Comparison of ENCODE assay signal across 8 cellular contexts in genomic region chr19:44643605-44644390, GRCh38. TPM values are rescaled to one million over a fixed set of nuclear protein-coding genes. Genes with fewer than 3 reads are reported as not detected.
DNase-seq lines count a peak whose midpoint lies in the region; ATAC-seq and TF ChIP-seq lines count a peak whose summit lies in the region.

A gene with protein sequence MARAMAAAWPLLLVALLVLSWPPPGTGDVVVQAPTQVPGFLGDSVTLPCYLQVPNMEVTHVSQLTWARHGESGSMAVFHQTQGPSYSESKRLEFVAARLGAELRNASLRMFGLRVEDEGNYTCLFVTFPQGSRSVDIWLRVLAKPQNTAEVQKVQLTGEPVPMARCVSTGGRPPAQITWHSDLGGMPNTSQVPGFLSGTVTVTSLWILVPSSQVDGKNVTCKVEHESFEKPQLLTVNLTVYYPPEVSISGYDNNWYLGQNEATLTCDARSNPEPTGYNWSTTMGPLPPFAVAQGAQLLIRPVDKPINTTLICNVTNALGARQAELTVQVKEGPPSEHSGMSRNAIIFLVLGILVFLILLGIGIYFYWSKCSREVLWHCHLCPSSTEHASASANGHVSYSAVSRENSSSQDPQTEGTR (plus strand): TSS chr19:44643910. CDS start chr19:44644097, 187 bp downstream.

- peak within 1 kb of the TSS; percentile 71 for H3K4me3 Mint-ChIP-seq in activated CD4-positive, alpha-beta memory T cell treated with anti-CD3 and anti-CD28 coated beads, Interleukin-2, amount 10 ng/mL, durations not matched to agents 7 days and 5 days
- peak within 1 kb of the TSS; percentile 93 for H3K4me3 Mint-ChIP-seq in endothelial cell (ENCODE audit: unreplicated experiment)

- DNase-seq in NOMO-1 treated with DMSO at 0.1 percent for 48 hours (lab: John Stamatoyannopoulos, UW; ENCODE audit: unreplicated experiment) = peak; percentile 8
- no peak for DNase-seq in NOMO-1 treated with dmso at 0.1 percent for 144 hours (lab: John Stamatoyannopoulos, UW; ENCODE audit: unreplicated experiment)
- peak; percentile 74 for DNase-seq in NCI-H226
- peak; percentile 23 for DNase-seq in activated CD4-positive, alpha-beta memory T cell treated with anti-CD3 and anti-CD28 coated beads, Interleukin-2, amount 10 ng/mL, durations not matched to agents 7 days and 5 days
- DNase-seq in endothelial cell (ENCODE audit: low spot score) = peak; percentile 59
- peak; percentile 81 to 88 for DNase-seq in lung microvascular endothelial cell (ENCODE audit: low read depth in 2 of 2)
- peak; percentile 38 for DNase-seq in stimulated activated CD4-positive, alpha-beta T cell treated with anti-CD3 and anti-CD28 coated beads, Interleukin-4, amount 100 ng/mL, for 48 hours (ENCODE audit: low read depth in 2 of 2)

- POLR2A ChIA-PET in activated CD4-positive, alpha-beta memory T cell treated with anti-CD3 and anti-CD28 coated beads, Interleukin-2, amount 10 ng/mL, durations not matched to agents 7 days and 5 days (lab: Charles Lee) = interaction anchor here (1.3 kb wide), 1 partner anchor 11 kb away, joined by 3 read pairs; no protein-coding TSS in a partner anchor

- CTCF ChIA-PET in activated CD4-positive, alpha-beta memory T cell treated with anti-CD3 and anti-CD28 coated beads, Interleukin-2, amount 10 ng/mL, durations not matched to agents 7 days and 5 days (lab: Charles Lee) = interaction anchor here (0.7 to 1.2 kb wide), 2 partner anchors 70 to 127 kb away, joined by 3 read pairs; no protein-coding TSS in a partner anchor

- no peaks in the 10 kb centered on the region for H3K36me3 Mint-ChIP-seq in activated CD4-positive, alpha-beta memory T cell treated with anti-CD3 and anti-CD28 coated beads, Interleukin-2, amount 10 ng/mL, durations not matched to agents 7 days and 5 days (ENCODE audit: low read depth)
- H3K36me3 Mint-ChIP-seq in endothelial cell (ENCODE audit: low read depth, unreplicated experiment) = peaks cover 3% of the 10 kb centered on the region

- no peak for TF ChIP-seq CTCF in endothelial cell (IDR thresholded peaks at IDR 0.05; ENCODE audit: unreplicated experiment)

- peaks cover 8% of the 10 kb centered on the region for H3K4me1 Mint-ChIP-seq in activated CD4-positive, alpha-beta memory T cell treated with anti-CD3 and anti-CD28 coated beads, Interleukin-2, amount 10 ng/mL, durations not matched to agents 7 days and 5 days
- H3K4me1 Mint-ChIP-seq in endothelial cell (ENCODE audit: unreplicated experiment) = no peaks in the 10 kb centered on the region

- ATAC-seq in GM19023 (IDR thresholded peaks at IDR 0.05; ENCODE audit: unreplicated experiment) = no peak

- peaks cover 6% of the 10 kb centered on the region for H3K27me3 Mint-ChIP-seq in activated CD4-positive, alpha-beta memory T cell treated with anti-CD3 and anti-CD28 coated beads, Interleukin-2, amount 10 ng/mL, durations not matched to agents 7 days and 5 days
- H3K27me3 Mint-ChIP-seq in endothelial cell (ENCODE audit: unreplicated experiment) = peaks cover 5% of the 10 kb centered on the region

- H3K27ac Mint-ChIP-seq in activated CD4-positive, alpha-beta memory T cell treated with anti-CD3 and anti-CD28 coated beads, Interleukin-2, amount 10 ng/mL, durations not matched to agents 7 days and 5 days = no peak within 1 kb of the TSS
- H3K27ac Mint-ChIP-seq in endothelial cell (ENCODE audit: unreplicated experiment) = no peak within 1 kb of the TSS

- H3K9me3 Mint-ChIP-seq in activated CD4-positive, alpha-beta memory T cell treated with anti-CD3 and anti-CD28 coated beads, Interleukin-2, amount 10 ng/mL, durations not matched to agents 7 days and 5 days = no peaks in the 10 kb centered on the region
- H3K9me3 Mint-ChIP-seq in endothelial cell (ENCODE audit: unreplicated experiment) = no peaks in the 10 kb centered on the region

RNA-seq across cellular contexts. Expression of the gene that starts here (rescaled TPM):
- 1 to 10 TPM; 1.7 to 2.1 TPM for total RNA-seq in activated CD4-positive, alpha-beta memory T cell treated with anti-CD3 and anti-CD28 coated beads, Interleukin-2, amount 10 ng/mL, durations not matched to agents 7 days and 5 days
- total RNA-seq in endothelial cell (ENCODE audit: unreplicated experiment) = 14.8 TPM
- 54.9 and 69.4 TPM in 2 replicates for total RNA-seq in lung microvascular endothelial cell
